ENCODE assay signal across 35 cellular contexts in the genomic region with DNA sequence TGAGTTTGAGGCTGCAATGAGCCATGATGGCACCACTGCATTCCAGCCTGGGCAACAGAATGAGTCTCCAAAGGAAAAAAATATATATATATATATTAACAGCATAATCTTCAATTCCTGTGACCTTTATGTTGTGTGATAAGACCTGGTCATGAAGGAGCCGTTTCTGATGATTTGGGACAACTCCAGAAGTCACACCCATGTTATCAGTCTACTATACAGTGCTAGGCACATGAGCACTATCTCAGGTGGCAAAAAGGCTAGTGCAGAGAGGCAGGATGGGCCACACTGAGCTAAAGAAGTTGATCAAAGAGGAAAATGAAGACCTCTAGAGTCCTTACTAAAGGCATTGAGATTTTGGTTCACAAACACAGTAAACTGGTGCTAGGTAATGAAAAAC.
DNase-seq lines count a peak whose midpoint lies in the region; ATAC-seq, FAIRE-seq and TF ChIP-seq lines count a peak whose summit lies in the region.
"Had no signal": no experiment of that assay in that cellular context is flagged by ENCODE, and none has a peak within 500 bp of the region (broad histone marks: within the 10 kb centered on the region; RNA-seq: fewer than 3 reads in every experiment).

No MANE protein-coding gene starts in this region.

- no peak for FAIRE-seq in small intestine (lab: Jason Lieb, UNC)
- FAIRE-seq: A204.1, A549, D721Med had no signal

- no peak overlapping the region for H3K27ac ChIP-seq in colonic mucosa
- H3K27ac ChIP-seq in small intestine (ENCODE audit: low read depth in 1 of 2, low read length in 1 of 2), result no peak overlapping the region
- H3K27ac ChIP-seq: 22Rv1; A549; BLaER1; BLaER1 treated with 17β-estradiol and CSF1 and Interleukin-3, amounts not matched to agents 10 nM and 100 nM; C4-2B had no signal

- no peaks in the 10 kb centered on the region for H3K4me1 ChIP-seq in colonic mucosa
- peaks cover 3% of the 10 kb centered on the region for H3K4me1 ChIP-seq in mucosa of descending colon (ENCODE audit: low read depth)
- no peaks in the 10 kb centered on the region for H3K4me1 ChIP-seq in small intestine (ENCODE audit: control insufficient read depth in 2 of 2, insufficient read depth in 1 of 2, low read depth in 1 of 2, low read length in 1 of 2)
- H3K4me1 ChIP-seq: A549; BE2C; BLaER1; BLaER1 treated with 17β-estradiol and CSF1 and Interleukin-3, amounts not matched to agents 10 nM and 100 nM; Caco-2 had no signal

- WGBS in small intestine, 3 donors, result 11 to 37% (median 21%) methylated on average over 1 of the region's 1 CpG

- H3K4me3 ChIP-seq in colonic mucosa (no peak overlapping the region), mucosa of descending colon (no peak overlapping the region), small intestine (ENCODE audit: low read depth in 1 of 2, low read length in 2 of 2) (no peak overlapping the region)
- H3K4me3 ChIP-seq: A549; BLaER1; BLaER1 treated with 17β-estradiol and CSF1 and Interleukin-3, amounts not matched to agents 10 nM and 100 nM had no signal

- H3K36me3 ChIP-seq in colonic mucosa, result no peaks in the 10 kb centered on the region
- no peaks in the 10 kb centered on the region for H3K36me3 ChIP-seq in mucosa of descending colon (ENCODE audit: low read depth)
- H3K36me3 ChIP-seq in small intestine (ENCODE audit: control insufficient read depth in 2 of 2, insufficient read depth in 2 of 2, low read length in 2 of 2), result no peaks in the 10 kb centered on the region
- H3K36me3 ChIP-seq: BE2C; BLaER1; BLaER1 treated with 17β-estradiol and CSF1 and Interleukin-3, amounts not matched to agents 10 nM and 100 nM had no signal

- H3K9ac ChIP-seq in colonic mucosa (ENCODE audit: low read depth in 2 of 2, low read length in 2 of 2), result no peak overlapping the region
- H3K9ac ChIP-seq: BLaER1; BLaER1 treated with 17β-estradiol and CSF1 and Interleukin-3, amounts not matched to agents 10 nM and 100 nM had no signal

- DNase-seq in colonic mucosa (peak; percentile 23), left colon (no peak), mucosa of descending colon (peak in 1 of 3 donors; percentile 31), small intestine (peak; percentile 80), T-helper 9 cell (no peak), NCI-H2171 treated with DMSO at 0.1 percent for 48 hours (lab: John Stamatoyannopoulos, UW) (no peak), LoVo (ENCODE audit: low spot score) (no peak)
- DNase-seq: 8988T; ACHN; AML-193; BE2C; C1 segment of cervical spinal cord; Caco-2; Calu3; CD4-positive, alpha-beta memory T cell; CD4-positive, alpha-beta T cell; CD4-positive, CD25-positive, alpha-beta regulatory T cell; CD8-positive, alpha-beta memory T cell; CD8-positive, alpha-beta T cell; COR-L47; DMS 273 treated with DMSO at 0.1 percent for 48 hours; DMS153; DMS53; DMS79; DMS79 treated with DMSO at 0.1 percent for 48 hours; DND-41; EL had no signal

- ATAC-seq in left colon, result peak; percentile 78
- ATAC-seq in mucosa of descending colon, result peak; percentile 50
- no peak for ATAC-seq in HG03139 (IDR thresholded peaks at IDR 0.05; ENCODE audit: unreplicated experiment)
- ATAC-seq: A549; CD8-positive, alpha-beta T cell had no signal

- no peaks in the 10 kb centered on the region for H3K27me3 ChIP-seq in colonic mucosa
- no peaks in the 10 kb centered on the region for H3K27me3 ChIP-seq in small intestine (ENCODE audit: control insufficient read depth in 2 of 2, insufficient read depth in 2 of 2, low read length in 2 of 2)
- H3K27me3 ChIP-seq: BLaER1; BLaER1 treated with 17β-estradiol and CSF1 and Interleukin-3, amounts not matched to agents 10 nM and 100 nM had no signal

- intact Hi-C loops in colonic mucosa (cut with DNase I), result no loop called here
- intact Hi-C loops in left colon (cut with DNase I, micrococcal nuclease), result no loop called here
- intact Hi-C loops in mucosa of descending colon (cut with DNase I, micrococcal nuclease), result no loop called here

- H3K9me3 ChIP-seq in colonic mucosa, result no peaks in the 10 kb centered on the region
- H3K9me3 ChIP-seq in mucosa of descending colon, result no peaks in the 10 kb centered on the region
- H3K9me3 ChIP-seq in small intestine (ENCODE audit: control insufficient read depth, low read depth), result no peaks in the 10 kb centered on the region
- H3K9me3 ChIP-seq: A549; BE2C; BLaER1; BLaER1 treated with 17β-estradiol and CSF1 and Interleukin-3, amounts not matched to agents 10 nM and 100 nM; Caco-2 had no signal

- no peak for TF ChIP-seq CTCF in colonic mucosa (IDR thresholded peaks at IDR 0.05)
- TF ChIP-seq CTCF in mucosa of descending colon (IDR thresholded peaks at IDR 0.05), result no peak

Comparison
In these comparisons a context has a peak if more than half of its experiments do, and no peak if none do; other contexts are left out.
1. DNase-seq: peak in colonic mucosa (single experiment) and small intestine (single experiment); none in left colon (0 of 2), T-helper 9 cell (single experiment), NCI-H2171 treated with DMSO at 0.1 percent for 48 hours (single experiment) and LoVo (single experiment).